ENCODE assay signal across 8 cellular contexts in the genomic region with DNA sequence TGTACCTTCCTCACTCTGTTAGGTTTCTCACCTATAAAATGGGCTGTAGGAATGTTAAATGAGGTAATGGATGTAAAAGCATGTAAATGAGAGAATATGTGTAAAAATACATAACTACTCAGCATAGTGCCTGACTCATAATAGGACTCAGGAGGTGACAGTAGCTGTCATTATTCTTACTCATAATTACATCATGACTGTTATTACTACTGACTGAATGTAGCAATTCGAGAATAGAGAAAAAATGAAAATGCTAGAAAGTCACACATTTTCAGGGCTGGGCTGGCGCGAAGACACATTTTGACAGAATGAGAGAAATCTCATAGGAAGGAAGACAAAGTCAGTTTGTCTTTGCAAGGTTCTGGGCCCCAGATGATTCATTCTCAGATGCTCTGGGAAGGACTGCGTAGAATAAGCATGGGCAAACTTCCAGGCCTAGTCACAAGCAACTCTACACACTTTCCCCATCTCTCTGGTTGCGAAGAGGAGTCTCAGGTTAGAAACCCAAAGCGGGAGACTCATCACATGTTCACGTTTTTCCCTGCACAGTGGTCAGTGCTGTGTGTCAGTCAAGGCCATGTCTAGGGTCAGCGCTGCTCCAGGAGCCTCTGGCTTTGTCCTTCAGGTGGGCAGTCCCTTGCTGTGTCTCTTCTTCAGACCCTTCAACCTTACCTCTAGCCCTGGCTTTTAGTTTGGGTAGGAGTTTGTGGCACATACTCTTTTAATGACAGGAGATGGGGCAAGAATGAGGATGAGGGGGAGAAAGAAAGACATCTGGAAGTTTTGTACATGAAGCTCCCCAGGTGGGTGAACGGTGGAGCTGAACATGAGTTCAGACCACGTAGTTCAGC. TPM values are rescaled to one million over a fixed set of nuclear protein-coding genes. Genes with fewer than 3 reads are reported as not detected.
A peak's percentile ranks its signal among the peaks of the same experiment; 100 is the strongest.
DNase-seq lines count a peak whose midpoint lies in the region; ATAC-seq and TF ChIP-seq lines count a peak whose summit lies in the region.

No MANE protein-coding gene starts in this region.

- no peaks in the 10 kb centered on the region for H3K9me2 ChIP-seq in OCI-LY7 (ENCODE audit: insufficient read depth, low read length)

- H2BK120ac ChIP-seq in mesendoderm (ENCODE audit: low read depth, low read length) = no peak overlapping the region

- no peak overlapping the region for H3K9ac ChIP-seq in mesendoderm (ENCODE audit: low read length)

- H3K27ac ChIP-seq in OCI-LY7 (ENCODE audit: low read depth, low read length, poor library complexity, severe bottlenecking) (no peak overlapping the region), mesendoderm (ENCODE audit: low read depth, low read length) (no peak overlapping the region)

- no peaks in the 10 kb centered on the region for H3K27me3 ChIP-seq in mesendoderm (ENCODE audit: insufficient read depth, low read length, poor library complexity)

- no peak overlapping the region for H2BK15ac ChIP-seq in mesendoderm (replicated peaks; ENCODE audit: low read depth)

- no peak overlapping the region for H2AK5ac ChIP-seq in mesendoderm (ENCODE audit: low read length)

- no peak overlapping the region for H3K4ac ChIP-seq in mesendoderm (ENCODE audit: low read depth, low read length)

- H3K4me3 ChIP-seq in cardiac fibroblast (replicated peaks in 1 of 2; ENCODE audit: low read depth in 2 of 2, low read length in 2 of 2) = no peak overlapping the region
- no peak overlapping the region for H3K4me3 ChIP-seq in OCI-LY7 (ENCODE audit: low read depth, low read length, poor library complexity, severe bottlenecking)
- no peak overlapping the region for H3K4me3 ChIP-seq in mesendoderm (ENCODE audit: low read length)

- POLR2A ChIA-PET in OCI-LY7 (lab: Charles Lee) = interaction anchor here (0.5 kb wide), 1 partner anchor 174 kb away, joined by 4 read pairs; no protein-coding TSS in a partner anchor

- TF ChIP-seq CTCF in cardiac fibroblast (IDR thresholded peaks at IDR 0.05; ENCODE audit: low read depth, low read length) (no peak), OCI-LY7 (conservative IDR thresholded peaks at IDR 0.05; ENCODE audit: low read length) (no peak)

- no peaks in the 10 kb centered on the region for H3K9me3 ChIP-seq in OCI-LY7 (ENCODE audit: low read length)

- intact Hi-C loops in OCI-LY7 (cut with micrococcal nuclease; ENCODE audit: unreplicated experiment) = no loop called here

- DNase-seq in AG08396 (ENCODE audit: low spot score) (peak; percentile 55), HPDE6-E6E7 (ENCODE audit: extremely low spot score) (peak; percentile 41), cardiac fibroblast (ENCODE audit: low read depth in 2 of 2) (peak; percentile 96 to 98), putamen (ENCODE audit: low spot score) (peak; percentile 65), OCI-LY7 (ENCODE audit: low spot score) (no peak), mesendoderm (no peak), DMS 273 treated with DMSO at 0.1 percent for 48 hours (lab: John Stamatoyannopoulos, UW) (no peak)

- H3K4me2 ChIP-seq in OCI-LY7 (ENCODE audit: low read length) (no peak overlapping the region), mesendoderm (ENCODE audit: low read length) (no peak overlapping the region)

- CTCF ChIA-PET in OCI-LY7 (lab: Charles Lee; ENCODE audit: unreplicated experiment) = no interaction called here

- H4K20me1 ChIP-seq in OCI-LY7 (ENCODE audit: insufficient read depth, low read length) = no peaks in the 10 kb centered on the region

- H3K79me2 ChIP-seq in OCI-LY7 (ENCODE audit: insufficient read depth, low read depth, low read length) = no peaks in the 10 kb centered on the region
- no peaks in the 10 kb centered on the region for H3K79me2 ChIP-seq in mesendoderm (ENCODE audit: control insufficient read depth, insufficient read depth, low read length)

- H3K18ac ChIP-seq in mesendoderm (ENCODE audit: low read length) = no peak overlapping the region

- no peak overlapping the region for H3K56ac ChIP-seq in mesendoderm (ENCODE audit: low read length)

- peak; percentile 62 for ATAC-seq in GM19455 (IDR thresholded peaks at IDR 0.05; ENCODE audit: unreplicated experiment)

- H4K5ac ChIP-seq in mesendoderm (ENCODE audit: low read length) = no peak overlapping the region

- no peak overlapping the region for H4K8ac ChIP-seq in mesendoderm (ENCODE audit: low read depth, low read length)

- H2BK5ac ChIP-seq in mesendoderm (ENCODE audit: low read length) = no peak overlapping the region

- no peaks in the 10 kb centered on the region for H3K79me1 ChIP-seq in mesendoderm (ENCODE audit: low read length)

- no peak overlapping the region for H2AFZ ChIP-seq in OCI-LY7 (ENCODE audit: low read length)

- H3K36me3 ChIP-seq in OCI-LY7 (ENCODE audit: insufficient read depth, low read length) (no peaks in the 10 kb centered on the region), mesendoderm (ENCODE audit: control insufficient read depth, insufficient read depth, low read length) (no peaks in the 10 kb centered on the region)

- no peak overlapping the region for H3K23ac ChIP-seq in mesendoderm (ENCODE audit: low read length)

- BruUV-seq in OCI-LY7 (replicated peaks; lab: Mats Ljungman, UMichigan) = no TSS peak

- no CpG with 5 or more reads among the region's 10 CpGs for WGBS in mesendoderm (ENCODE audit: extremely low coverage, insufficient coverage, low lambda C conversion rate)

- H3K4me1 ChIP-seq in OCI-LY7 (ENCODE audit: insufficient read depth, low read length, poor library complexity, severe bottlenecking) (no peaks in the 10 kb centered on the region), mesendoderm (ENCODE audit: control insufficient read depth, low read depth, low read length) (no peaks in the 10 kb centered on the region)

RNA-seq across cellular contexts. Expression of a gene that starts 8.4 kb away (rescaled TPM):
- not detected in 2 replicates for total RNA-seq in OCI-LY7 (2014; rRNA removed; shearing (Covaris generic))
- 0.25 TPM in 1 of 2 replicates, not detected in the other for total RNA-seq in OCI-LY7 (2022)
- polyA plus RNA-seq in mesendoderm (2013, experiment 1 of 2) = 0.59 TPM
- polyA plus RNA-seq in mesendoderm (2013, experiment 2 of 2) = 0.52 TPM

RNA-seq across cellular contexts. Expression of a gene that starts 52.2 kb away (rescaled TPM):
- total RNA-seq in OCI-LY7 (2014; rRNA removed; shearing (Covaris generic)) = not detected in 2 replicates
- not detected in 2 replicates for total RNA-seq in OCI-LY7 (2022)
- polyA plus RNA-seq in mesendoderm (2013, experiment 1 of 2) = not detected
- not detected for polyA plus RNA-seq in mesendoderm (2013, experiment 2 of 2)

Comparison
In these comparisons a context has a peak if more than half of its experiments do, and no peak if none do; other contexts are left out.
1. DNase-seq: peak in AG08396 (single experiment), HPDE6-E6E7 (single experiment), cardiac fibroblast (2 of 2) and putamen (single experiment); none in OCI-LY7 (single experiment), mesendoderm (single experiment) and DMS 273 treated with DMSO at 0.1 percent for 48 hours (single experiment).